Comparison of ENCODE assay signal across 14 cellular contexts in genomic region chr22:31259798-31260473, GRCh38. TPM values are rescaled to one million over a fixed set of nuclear protein-coding genes. Genes with fewer than 3 reads are reported as not detected.
DNase-seq lines count a peak whose midpoint lies in the region; ATAC-seq, FAIRE-seq and TF ChIP-seq lines count a peak whose summit lies in the region.
"Had no signal": no experiment of that assay in that cellular context is flagged by ENCODE, and none has a peak within 500 bp of the region (broad histone marks: within the 10 kb centered on the region; RNA-seq: fewer than 3 reads in every experiment).

No MANE protein-coding gene starts in this region.

- intact Hi-C loops in HepG2 (cut with micrococcal nuclease; ENCODE audit: unreplicated experiment): no loop called here
- intact Hi-C loops in right lobe of liver (cut with DNase I): no loop called here
- intact Hi-C loops in lower lobe of right lung (cut with DNase I): no loop called here
- intact Hi-C loops in Right ventricle myocardium superior (cut with DNase I): no loop called here
- intact Hi-C loops in colonic mucosa (cut with DNase I): no loop called here

- no peak for FAIRE-seq in HepG2 (lab: Jason Lieb, UNC)
- FAIRE-seq: HTR-8/SVneo had no signal

- no peak for TF ChIP-seq RAD21 in HepG2 (CRISPR knock-in tag; IDR thresholded peaks at IDR 0.05)

- no peak overlapping the region for H3K9ac ChIP-seq in HepG2 (ENCODE audit: insufficient read depth, low read depth, low read length)
- no peak overlapping the region for H3K9ac ChIP-seq in colonic mucosa (ENCODE audit: low read depth in 2 of 2, low read length in 2 of 2)

- TF ChIP-seq POLR2A in HepG2 (IDR thresholded peaks at IDR 0.05; ENCODE audit: insufficient read depth in 1 of 2, low read depth in 2 of 2, low read length in 2 of 2) (no peak), right lobe of liver (IDR thresholded peaks at IDR 0.05) (no peak)

- peaks cover 7% of the 10 kb centered on the region for H3K79me2 ChIP-seq in HepG2 (ENCODE audit: insufficient read depth, low read length)

- no peak overlapping the region for H3K4me2 ChIP-seq in HepG2 (ENCODE audit: low read depth, low read length)

- 93% methylated on average over 8 of the region's 8 CpGs for WGBS in HepG2 (ENCODE audit: low lambda C conversion rate)
- WGBS in right lobe of liver (ENCODE audit: insufficient coverage, low coverage, low lambda C conversion rate, missing lambda C conversion rate): 90% methylated on average over 3 of the region's 8 CpGs

- TF ChIP-seq CTCF in HepG2 (CRISPR knock-in tag; IDR thresholded peaks at IDR 0.05): no peak
- TF ChIP-seq CTCF in right lobe of liver (IDR thresholded peaks at IDR 0.05): no peak
- TF ChIP-seq CTCF in RWPE1 (conservative IDR thresholded peaks at IDR 0.05; ENCODE audit: low read depth): no peak
- no peak for TF ChIP-seq CTCF in lower lobe of right lung (IDR thresholded peaks at IDR 0.05)
- TF ChIP-seq CTCF in colonic mucosa (IDR thresholded peaks at IDR 0.05): no peak

- no peak overlapping the region for H3K4me3 ChIP-seq in HepG2 (replicated peaks in 1 of 3; ENCODE audit: insufficient read depth in 1 of 3, low read depth in 2 of 3, low read length in 3 of 3)
- no peak overlapping the region for H3K4me3 ChIP-seq in right lobe of liver
- H3K4me3 ChIP-seq in lower lobe of right lung: no peak overlapping the region
- H3K4me3 ChIP-seq in colonic mucosa: no peak overlapping the region

- H3K4me1 ChIP-seq in HepG2 (ENCODE audit: insufficient read depth, low read length) (no peaks in the 10 kb centered on the region), right lobe of liver (no peaks in the 10 kb centered on the region), lower lobe of right lung (no peaks in the 10 kb centered on the region), colonic mucosa (no peaks in the 10 kb centered on the region)

- POLR2A ChIA-PET in HepG2 (lab: Yijun Ruan, JAX) (no interaction called here), RWPE1 (lab: Yijun Ruan, JAX; ENCODE audit: low non-redundant PET) (no interaction called here)

- H3K36me3 ChIP-seq in HepG2 (replicated peaks in 1 of 2; ENCODE audit: control insufficient read depth in 1 of 2, insufficient read depth in 2 of 2, low read length in 2 of 2) (peaks cover 40 to 66% of the 10 kb centered on the region in 2 experiments), right lobe of liver (peaks cover 0 to 42% (median 16%) of the 10 kb centered on the region in 4 donors), lower lobe of right lung (peaks cover 70% of the 10 kb centered on the region), colonic mucosa (peaks cover 20% of the 10 kb centered on the region)

- H3K27me3 ChIP-seq in HepG2 (ENCODE audit: control insufficient read depth in 1 of 2, insufficient read depth in 2 of 2, low read length in 2 of 2) (no peaks in the 10 kb centered on the region), right lobe of liver (no peaks in the 10 kb centered on the region), lower lobe of right lung (ENCODE audit: low read depth) (no peaks in the 10 kb centered on the region), colonic mucosa (no peaks in the 10 kb centered on the region)

- no peak for ATAC-seq in HepG2
- no peak for ATAC-seq in right lobe of liver
- ATAC-seq in lower lobe of right lung: peak; percentile 47 to 56
- ATAC-seq in HG03565 (IDR thresholded peaks at IDR 0.05; ENCODE audit: unreplicated experiment): no peak
- no peak for ATAC-seq in Right ventricle myocardium superior (ENCODE audit: poor library complexity)

- no peak overlapping the region for H3K27ac ChIP-seq in HepG2 (ENCODE audit: extremely low read length, insufficient read depth, low read length)
- H3K27ac ChIP-seq in right lobe of liver: no peak overlapping the region
- peak overlapping the region; percentile 11; the same call in 1 of the 2 replicates for H3K27ac ChIP-seq in RWPE1
- H3K27ac ChIP-seq in lower lobe of right lung: no peak overlapping the region
- no peak overlapping the region for H3K27ac ChIP-seq in colonic mucosa
- H3K27ac ChIP-seq: HL-60 had no signal

- H2AFZ ChIP-seq in HepG2 (ENCODE audit: low read length): no peak overlapping the region

- no peak for TF ChIP-seq EP300 in HepG2 (IDR thresholded peaks at IDR 0.05; ENCODE audit: low read depth in 2 of 2, low read length in 2 of 2)
- TF ChIP-seq EP300 in HepG2 (CRISPR knock-in tag; IDR thresholded peaks at IDR 0.05; ENCODE audit: borderline replicate concordance): no peak

- 0 out of 2 replicates have a peak, but pooled peaks cover 9% of the 10 kb centered on the region for H4K20me1 ChIP-seq in HepG2 (ENCODE audit: insufficient read depth, low read length)

- no TSS peak for BruUV-seq in HepG2 (replicated peaks; lab: Mats Ljungman, UMichigan)

- CTCF ChIA-PET in HepG2 (lab: Yijun Ruan, JAX; ENCODE audit: low intra/inter-chr PET ratio, low total read pairs) (no interaction called here), RWPE1 (lab: Yijun Ruan, JAX) (no interaction called here)

- in situ Hi-C loops in HepG2 (cut with HindIII; ENCODE audit: extremely low pct_ligation_motif_present, low pct_unique_long_range_greater_than_20kb): no loop called here

- DNase-seq in HepG2 (ENCODE audit: low spot score) (no peak), right lobe of liver (no peak), RWPE1 (ENCODE audit: low spot score) (no peak), lower lobe of right lung (no peak), Right ventricle myocardium superior (no peak), colonic mucosa (no peak)
- DNase-seq: CD4-positive, alpha-beta T cell; DMS79 treated with DMSO at 0.1 percent for 48 hours; H7; NCI-H187 treated with DMSO at 0.1 percent for 48 hours; NCI-H82 had no signal

- H3K9me3 ChIP-seq in HepG2 (ENCODE audit: low read length) (no peaks in the 10 kb centered on the region), right lobe of liver (no peaks in the 10 kb centered on the region), lower lobe of right lung (no peaks in the 10 kb centered on the region), colonic mucosa (no peaks in the 10 kb centered on the region)

TF ChIP-seq in HepG2, 621 proteins besides CTCF, POLR2A, EP300 and RAD21 (continues in another document):
- TF ChIP-seq RBM22 (optimal IDR thresholded peaks at IDR 0.05; ENCODE audit: low read length) (peak; percentile 52), REPIN1 (CRISPR knock-in tag; IDR thresholded peaks at IDR 0.05; ENCODE audit: borderline replicate concordance, low read depth) (no peak)

RNA-seq across cellular contexts. Expression of gene PIK3IP1, which starts 32.4 kb away (rescaled TPM):
- 0.44 and 1.3 TPM in 2 replicates for total RNA-seq in HepG2 (2016; rRNA removed; fragmentation: Illumina TruSeq; extraction: Trizol)
- total RNA-seq in HepG2 (2016; cell fraction: cytosol; rRNA removed; fragmentation: Illumina TruSeq; extraction: Trizol; ENCODE audit: low read depth): 0.26 and 0.30 TPM in 2 replicates
- total RNA-seq in HepG2 (2016; cell fraction: insoluble cytoplasmic fraction; rRNA removed; fragmentation: Illumina TruSeq; extraction: Trizol): 0.49 and 1.3 TPM in 2 replicates
- total RNA-seq in HepG2 (2016; cell fraction: membrane; rRNA removed; fragmentation: Illumina TruSeq; extraction: Trizol): 0.34 and 0.41 TPM in 2 replicates
- total RNA-seq in HepG2 (2016; cell fraction: nucleus; rRNA removed; fragmentation: Illumina TruSeq; extraction: Trizol): 1.5 and 2.0 TPM in 2 replicates
- polyA plus RNA-seq in HepG2 (2011; rRNA removed): 2.5 and 5.3 TPM in 2 replicates
- polyA plus RNA-seq in HepG2 (2011; cell fraction: cytosol; rRNA removed): 2.4 and 5.0 TPM in 2 replicates
- 2.3 and 4.8 TPM in 2 replicates for polyA plus RNA-seq in HepG2 (2011; cell fraction: nucleus; rRNA removed)
- polyA plus RNA-seq in HepG2 (2012): 4.8 and 7.6 TPM in 2 replicates
- 0.06 and 0.11 TPM in 2 replicates for polyA plus RNA-seq in HepG2 (2016; cell fraction: cytosol; fragmentation: Illumina TruSeq; extraction: Trizol; ENCODE audit: low read depth)
- 0.21 and 0.38 TPM in 2 replicates for polyA plus RNA-seq in HepG2 (2016; cell fraction: insoluble cytoplasmic fraction; fragmentation: Illumina TruSeq; extraction: Trizol; ENCODE audit: low read depth)
- 0.10 and 0.14 TPM in 2 replicates for polyA plus RNA-seq in HepG2 (2016; cell fraction: membrane; fragmentation: Illumina TruSeq; extraction: Trizol; ENCODE audit: low read depth)
- 1.7 and 2.4 TPM in 2 replicates for polyA plus RNA-seq in HepG2 (2016; cell fraction: nucleus; fragmentation: Illumina TruSeq; extraction: Trizol; ENCODE audit: insufficient read depth, low read depth)
- 2.1 and 3.8 TPM in 2 replicates for polyA minus RNA-seq in HepG2 (2011; rRNA and poly(A)+ RNA removed; ENCODE audit: low replicate concordance)
- 2.0 and 4.0 TPM in 2 replicates for polyA minus RNA-seq in HepG2 (2011; cell fraction: cytosol; rRNA and poly(A)+ RNA removed)
- polyA minus RNA-seq in HepG2 (2011; cell fraction: nucleus; rRNA and poly(A)+ RNA removed): 2.1 and 4.0 TPM in 2 replicates
- 1 to 10 TPM; 1.3 to 6.6 (median 5.6) TPM for total RNA-seq in right lobe of liver
- total RNA-seq in lower lobe of right lung: 54.9 TPM
- 10.4 TPM for total RNA-seq in Right ventricle myocardium superior
- 10 to 100 TPM in 1 of 2 donors, 1 to 10 TPM in 1; 8.4 to 15.1 TPM for total RNA-seq in colonic mucosa

RNA-seq across cellular contexts. Expression of gene LIMK2, which starts 47.8 kb away (rescaled TPM):
- total RNA-seq in HepG2 (2016; rRNA removed; fragmentation: Illumina TruSeq; extraction: Trizol) (25.9 and 29.8 TPM in 2 replicates), right lobe of liver (10 to 100 TPM in 4 of 6 experiments, 1 to 10 TPM in 2; 6.3 to 47.9 (median 19.6) TPM), lower lobe of right lung (61.2 TPM), Right ventricle myocardium superior (8.5 TPM), colonic mucosa (100 to 1,000 TPM in 1 of 2 donors, 10 to 100 TPM in 1; 88.0 to 109 TPM)
- 11.6 and 11.9 TPM in 2 replicates for total RNA-seq in HepG2 (2016; cell fraction: cytosol; rRNA removed; fragmentation: Illumina TruSeq; extraction: Trizol; ENCODE audit: low read depth)
- total RNA-seq in HepG2 (2016; cell fraction: insoluble cytoplasmic fraction; rRNA removed; fragmentation: Illumina TruSeq; extraction: Trizol): 23.7 and 30.9 TPM in 2 replicates
- 16.0 and 16.7 TPM in 2 replicates for total RNA-seq in HepG2 (2016; cell fraction: membrane; rRNA removed; fragmentation: Illumina TruSeq; extraction: Trizol)
- total RNA-seq in HepG2 (2016; cell fraction: nucleus; rRNA removed; fragmentation: Illumina TruSeq; extraction: Trizol): 34.7 and 39.4 TPM in 2 replicates
- polyA plus RNA-seq in HepG2 (2011; rRNA removed): 20.9 and 22.2 TPM in 2 replicates
- polyA plus RNA-seq in HepG2 (2011; cell fraction: cytosol; rRNA removed): 13.6 and 17.8 TPM in 2 replicates
- polyA plus RNA-seq in HepG2 (2011; cell fraction: nucleus; rRNA removed): 73.7 and 77.5 TPM in 2 replicates
- polyA plus RNA-seq in HepG2 (2012): 13.8 and 20.5 TPM in 2 replicates
- 3.6 and 3.7 TPM in 2 replicates for polyA plus RNA-seq in HepG2 (2016; cell fraction: cytosol; fragmentation: Illumina TruSeq; extraction: Trizol; ENCODE audit: low read depth)
- 18.1 and 21.1 TPM in 2 replicates for polyA plus RNA-seq in HepG2 (2016; cell fraction: insoluble cytoplasmic fraction; fragmentation: Illumina TruSeq; extraction: Trizol; ENCODE audit: low read depth)
- polyA plus RNA-seq in HepG2 (2016; cell fraction: membrane; fragmentation: Illumina TruSeq; extraction: Trizol; ENCODE audit: low read depth): 6.3 and 6.8 TPM in 2 replicates
- 49.2 and 49.7 TPM in 2 replicates for polyA plus RNA-seq in HepG2 (2016; cell fraction: nucleus; fragmentation: Illumina TruSeq; extraction: Trizol; ENCODE audit: insufficient read depth, low read depth)
- polyA minus RNA-seq in HepG2 (2011; rRNA and poly(A)+ RNA removed; ENCODE audit: low replicate concordance): 7.4 and 68.6 TPM in 2 replicates
- 11.4 and 15.5 TPM in 2 replicates for polyA minus RNA-seq in HepG2 (2011; cell fraction: cytosol; rRNA and poly(A)+ RNA removed)
- polyA minus RNA-seq in HepG2 (2011; cell fraction: nucleus; rRNA and poly(A)+ RNA removed): 67.0 and 76.2 TPM in 2 replicates

Comparison
In these comparisons a context has a peak if more than half of its experiments do, and no peak if none do; other contexts are left out.
1. ATAC-seq: peak in lower lobe of right lung (2 of 2); none in HepG2 (single experiment), right lobe of liver (0 of 4), HG03565 (single experiment) and Right ventricle myocardium superior (single experiment).